1 cellular context compared by ENCODE assay signal in the genomic region with DNA sequence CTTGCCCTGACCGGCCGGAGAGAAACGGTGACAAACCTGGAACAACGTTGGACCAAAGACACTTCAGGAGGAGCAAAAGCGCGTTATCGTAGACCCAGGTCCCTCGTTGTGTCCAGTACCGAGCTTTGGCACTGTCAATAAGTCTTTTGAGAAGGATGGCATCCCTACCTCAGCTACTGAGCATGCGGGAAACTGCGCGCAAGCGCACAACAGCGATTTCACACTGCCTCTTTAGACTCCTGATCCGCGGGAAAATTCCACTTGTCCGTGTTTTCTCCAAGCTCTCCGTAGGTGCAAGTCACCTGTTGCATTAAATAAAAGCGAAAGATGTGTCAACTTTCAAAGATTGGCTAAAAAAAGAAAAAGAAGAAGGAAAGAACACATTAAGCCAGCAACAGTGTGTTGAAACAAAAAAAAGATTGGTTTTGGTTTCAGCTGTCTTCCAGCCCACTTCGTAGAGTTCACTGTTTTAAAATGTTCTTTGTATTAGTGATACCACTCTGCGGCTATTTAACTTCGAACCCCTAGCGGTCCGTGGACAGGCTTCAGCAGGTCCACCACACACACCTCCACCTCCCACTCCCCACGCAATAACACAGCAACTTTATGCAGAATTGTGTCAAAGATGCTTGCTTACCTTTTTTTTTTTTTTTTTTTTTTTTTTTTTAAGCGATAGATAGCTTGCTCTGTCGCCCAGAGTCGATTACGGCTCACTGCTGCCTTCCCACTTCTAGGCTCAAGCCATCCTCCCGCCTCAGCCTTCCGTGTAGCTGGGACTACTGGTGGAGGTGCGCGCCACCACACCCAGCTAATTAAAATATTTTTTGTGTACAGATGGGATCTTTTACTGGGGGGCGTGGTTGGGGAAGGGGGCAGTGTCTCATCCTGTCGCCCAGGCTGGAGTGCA.
TF ChIP-seq lines count a peak whose summit lies in the region.

A gene with protein sequence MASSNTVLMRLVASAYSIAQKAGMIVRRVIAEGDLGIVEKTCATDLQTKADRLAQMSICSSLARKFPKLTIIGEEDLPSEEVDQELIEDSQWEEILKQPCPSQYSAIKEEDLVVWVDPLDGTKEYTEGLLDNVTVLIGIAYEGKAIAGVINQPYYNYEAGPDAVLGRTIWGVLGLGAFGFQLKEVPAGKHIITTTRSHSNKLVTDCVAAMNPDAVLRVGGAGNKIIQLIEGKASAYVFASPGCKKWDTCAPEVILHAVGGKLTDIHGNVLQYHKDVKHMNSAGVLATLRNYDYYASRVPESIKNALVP (minus strand): TSS at position 139 of the 907 bp plus-strand sequence. CDS start 9,942 bp downstream, outside the sequence.

TF ChIP-seq in HepG2, 621 proteins besides CTCF, POLR2A, EP300 and RAD21 (continued from another document and continues in another):
- TF ChIP-seq, protein P1, sequence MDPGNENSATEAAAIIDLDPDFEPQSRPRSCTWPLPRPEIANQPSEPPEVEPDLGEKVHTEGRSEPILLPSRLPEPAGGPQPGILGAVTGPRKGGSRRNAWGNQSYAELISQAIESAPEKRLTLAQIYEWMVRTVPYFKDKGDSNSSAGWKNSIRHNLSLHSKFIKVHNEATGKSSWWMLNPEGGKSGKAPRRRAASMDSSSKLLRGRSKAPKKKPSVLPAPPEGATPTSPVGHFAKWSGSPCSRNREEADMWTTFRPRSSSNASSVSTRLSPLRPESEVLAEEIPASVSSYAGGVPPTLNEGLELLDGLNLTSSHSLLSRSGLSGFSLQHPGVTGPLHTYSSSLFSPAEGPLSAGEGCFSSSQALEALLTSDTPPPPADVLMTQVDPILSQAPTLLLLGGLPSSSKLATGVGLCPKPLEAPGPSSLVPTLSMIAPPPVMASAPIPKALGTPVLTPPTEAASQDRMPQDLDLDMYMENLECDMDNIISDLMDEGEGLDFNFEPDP (CRISPR knock-in tag; conservative IDR thresholded peaks at IDR 0.05), result no peak
- TF ChIP-seq ZNF256 (CRISPR knock-in tag; conservative IDR thresholded peaks at IDR 0.05) (no peak), NPAS2 (CRISPR knock-in tag; IDR thresholded peaks at IDR 0.05; ENCODE audit: borderline replicate concordance) (no peak), ATF7 (IDR thresholded peaks at IDR 0.05) (no peak), ATF7 (CRISPR knock-in tag; IDR thresholded peaks at IDR 0.05) (no peak), ZNF891 (CRISPR knock-in tag; IDR thresholded peaks at IDR 0.05) (no peak), ZNF547 (CRISPR knock-in tag; IDR thresholded peaks at IDR 0.05) (no peak), ZNF235 (CRISPR knock-in tag; IDR thresholded peaks at IDR 0.05; ENCODE audit: borderline replicate concordance) (no peak), HHEX (CRISPR knock-in tag; IDR thresholded peaks at IDR 0.05) (no peak), CCAR2 (optimal IDR thresholded peaks at IDR 0.05; ENCODE audit: low read depth, low read length) (no peak), IRX3 (CRISPR knock-in tag; IDR thresholded peaks at IDR 0.05; ENCODE audit: borderline replicate concordance, low read depth) (no peak), PCBP1 (IDR thresholded peaks at IDR 0.05; ENCODE audit: borderline replicate concordance, low read depth, low read length) (no peak), KDM2A (CRISPR knock-in tag; IDR thresholded peaks at IDR 0.05; ENCODE audit: borderline replicate concordance, low read depth) (peak; percentile 60; the same call in 1 of the 2 replicates), STAG1 (CRISPR knock-in tag; IDR thresholded peaks at IDR 0.05) (no peak), MXD4 (CRISPR knock-in tag; IDR thresholded peaks at IDR 0.05) (peak; percentile 46; the same call in 1 of the 2 replicates), ZNF331 (CRISPR knock-in tag; IDR thresholded peaks at IDR 0.05) (peak; percentile 89), CENPX (CRISPR knock-in tag; IDR thresholded peaks at IDR 0.05) (no peak), ZNF430 (CRISPR knock-in tag; IDR thresholded peaks at IDR 0.05) (peak; percentile 43; the same call in 1 of the 2 replicates), ZIK1 (CRISPR knock-in tag; IDR thresholded peaks at IDR 0.05; ENCODE audit: borderline replicate concordance, low read depth) (no peak), ZNF75D (CRISPR knock-in tag; IDR thresholded peaks at IDR 0.05; ENCODE audit: borderline replicate concordance) (no peak), GABPB1 (CRISPR knock-in tag; IDR thresholded peaks at IDR 0.05) (peak; percentile 70), KDM5B (CRISPR knock-in tag; IDR thresholded peaks at IDR 0.05; ENCODE audit: borderline replicate concordance) (no peak; the same call in 1 of the 2 replicates), FOXK2 (IDR thresholded peaks at IDR 0.05) (peak; percentile 46; the same call in 1 of the 2 replicates)
- TF ChIP-seq, protein P2, sequence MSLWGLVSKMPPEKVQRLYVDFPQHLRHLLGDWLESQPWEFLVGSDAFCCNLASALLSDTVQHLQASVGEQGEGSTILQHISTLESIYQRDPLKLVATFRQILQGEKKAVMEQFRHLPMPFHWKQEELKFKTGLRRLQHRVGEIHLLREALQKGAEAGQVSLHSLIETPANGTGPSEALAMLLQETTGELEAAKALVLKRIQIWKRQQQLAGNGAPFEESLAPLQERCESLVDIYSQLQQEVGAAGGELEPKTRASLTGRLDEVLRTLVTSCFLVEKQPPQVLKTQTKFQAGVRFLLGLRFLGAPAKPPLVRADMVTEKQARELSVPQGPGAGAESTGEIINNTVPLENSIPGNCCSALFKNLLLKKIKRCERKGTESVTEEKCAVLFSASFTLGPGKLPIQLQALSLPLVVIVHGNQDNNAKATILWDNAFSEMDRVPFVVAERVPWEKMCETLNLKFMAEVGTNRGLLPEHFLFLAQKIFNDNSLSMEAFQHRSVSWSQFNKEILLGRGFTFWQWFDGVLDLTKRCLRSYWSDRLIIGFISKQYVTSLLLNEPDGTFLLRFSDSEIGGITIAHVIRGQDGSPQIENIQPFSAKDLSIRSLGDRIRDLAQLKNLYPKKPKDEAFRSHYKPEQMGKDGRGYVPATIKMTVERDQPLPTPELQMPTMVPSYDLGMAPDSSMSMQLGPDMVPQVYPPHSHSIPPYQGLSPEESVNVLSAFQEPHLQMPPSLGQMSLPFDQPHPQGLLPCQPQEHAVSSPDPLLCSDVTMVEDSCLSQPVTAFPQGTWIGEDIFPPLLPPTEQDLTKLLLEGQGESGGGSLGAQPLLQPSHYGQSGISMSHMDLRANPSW (CRISPR knock-in tag; IDR thresholded peaks at IDR 0.05; ENCODE audit: borderline replicate concordance), result peak; percentile 77
- TF ChIP-seq, protein P3, sequence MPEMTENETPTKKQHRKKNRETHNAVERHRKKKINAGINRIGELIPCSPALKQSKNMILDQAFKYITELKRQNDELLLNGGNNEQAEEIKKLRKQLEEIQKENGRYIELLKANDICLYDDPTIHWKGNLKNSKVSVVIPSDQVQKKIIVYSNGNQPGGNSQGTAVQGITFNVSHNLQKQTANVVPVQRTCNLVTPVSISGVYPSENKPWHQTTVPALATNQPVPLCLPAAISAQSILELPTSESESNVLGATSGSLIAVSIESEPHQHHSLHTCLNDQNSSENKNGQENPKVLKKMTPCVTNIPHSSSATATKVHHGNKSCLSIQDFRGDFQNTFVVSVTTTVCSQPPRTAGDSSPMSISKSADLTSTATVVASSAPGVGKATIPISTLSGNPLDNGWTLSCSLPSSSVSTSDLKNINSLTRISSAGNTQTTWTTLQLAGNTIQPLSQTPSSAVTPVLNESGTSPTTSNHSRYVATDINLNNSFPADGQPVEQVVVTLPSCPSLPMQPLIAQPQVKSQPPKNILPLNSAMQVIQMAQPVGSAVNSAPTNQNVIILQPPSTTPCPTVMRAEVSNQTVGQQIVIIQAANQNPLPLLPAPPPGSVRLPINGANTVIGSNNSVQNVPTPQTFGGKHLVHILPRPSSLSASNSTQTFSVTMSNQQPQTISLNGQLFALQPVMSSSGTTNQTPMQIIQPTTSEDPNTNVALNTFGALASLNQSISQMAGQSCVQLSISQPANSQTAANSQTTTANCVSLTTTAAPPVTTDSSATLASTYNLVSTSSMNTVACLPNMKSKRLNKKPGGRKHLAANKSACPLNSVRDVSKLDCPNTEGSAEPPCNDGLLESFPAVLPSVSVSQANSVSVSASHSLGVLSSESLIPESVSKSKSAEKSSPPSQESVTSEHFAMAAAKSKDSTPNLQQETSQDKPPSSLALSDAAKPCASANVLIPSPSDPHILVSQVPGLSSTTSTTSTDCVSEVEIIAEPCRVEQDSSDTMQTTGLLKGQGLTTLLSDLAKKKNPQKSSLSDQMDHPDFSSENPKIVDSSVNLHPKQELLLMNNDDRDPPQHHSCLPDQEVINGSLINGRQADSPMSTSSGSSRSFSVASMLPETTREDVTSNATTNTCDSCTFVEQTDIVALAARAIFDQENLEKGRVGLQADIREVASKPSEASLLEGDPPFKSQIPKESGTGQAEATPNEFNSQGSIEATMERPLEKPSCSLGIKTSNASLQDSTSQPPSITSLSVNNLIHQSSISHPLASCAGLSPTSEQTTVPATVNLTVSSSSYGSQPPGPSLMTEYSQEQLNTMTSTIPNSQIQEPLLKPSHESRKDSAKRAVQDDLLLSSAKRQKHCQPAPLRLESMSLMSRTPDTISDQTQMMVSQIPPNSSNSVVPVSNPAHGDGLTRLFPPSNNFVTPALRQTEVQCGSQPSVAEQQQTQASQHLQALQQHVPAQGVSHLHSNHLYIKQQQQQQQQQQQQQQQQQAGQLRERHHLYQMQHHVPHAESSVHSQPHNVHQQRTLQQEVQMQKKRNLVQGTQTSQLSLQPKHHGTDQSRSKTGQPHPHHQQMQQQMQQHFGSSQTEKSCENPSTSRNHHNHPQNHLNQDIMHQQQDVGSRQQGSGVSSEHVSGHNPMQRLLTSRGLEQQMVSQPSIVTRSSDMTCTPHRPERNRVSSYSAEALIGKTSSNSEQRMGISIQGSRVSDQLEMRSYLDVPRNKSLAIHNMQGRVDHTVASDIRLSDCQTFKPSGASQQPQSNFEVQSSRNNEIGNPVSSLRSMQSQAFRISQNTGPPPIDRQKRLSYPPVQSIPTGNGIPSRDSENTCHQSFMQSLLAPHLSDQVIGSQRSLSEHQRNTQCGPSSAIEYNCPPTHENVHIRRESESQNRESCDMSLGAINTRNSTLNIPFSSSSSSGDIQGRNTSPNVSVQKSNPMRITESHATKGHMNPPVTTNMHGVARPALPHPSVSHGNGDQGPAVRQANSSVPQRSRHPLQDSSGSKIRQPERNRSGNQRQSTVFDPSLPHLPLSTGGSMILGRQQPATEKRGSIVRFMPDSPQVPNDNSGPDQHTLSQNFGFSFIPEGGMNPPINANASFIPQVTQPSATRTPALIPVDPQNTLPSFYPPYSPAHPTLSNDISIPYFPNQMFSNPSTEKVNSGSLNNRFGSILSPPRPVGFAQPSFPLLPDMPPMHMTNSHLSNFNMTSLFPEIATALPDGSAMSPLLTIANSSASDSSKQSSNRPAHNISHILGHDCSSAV (CRISPR knock-in tag; IDR thresholded peaks at IDR 0.05; ENCODE audit: borderline replicate concordance), result no peak
- TF ChIP-seq, protein P4, sequence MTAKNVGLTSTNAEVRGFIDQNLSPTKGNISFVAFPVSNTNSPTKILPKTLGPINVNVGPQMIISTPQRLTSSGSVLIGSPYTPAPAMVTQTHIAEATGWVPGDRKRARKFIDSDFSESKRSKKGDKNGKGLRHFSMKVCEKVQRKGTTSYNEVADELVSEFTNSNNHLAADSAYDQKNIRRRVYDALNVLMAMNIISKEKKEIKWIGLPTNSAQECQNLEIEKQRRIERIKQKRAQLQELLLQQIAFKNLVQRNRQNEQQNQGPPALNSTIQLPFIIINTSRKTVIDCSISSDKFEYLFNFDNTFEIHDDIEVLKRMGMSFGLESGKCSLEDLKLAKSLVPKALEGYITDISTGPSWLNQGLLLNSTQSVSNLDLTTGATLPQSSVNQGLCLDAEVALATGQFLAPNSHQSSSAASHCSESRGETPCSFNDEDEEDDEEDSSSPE (CRISPR knock-in tag; IDR thresholded peaks at IDR 0.05), result peak; percentile 59
- TF ChIP-seq, protein P5, sequence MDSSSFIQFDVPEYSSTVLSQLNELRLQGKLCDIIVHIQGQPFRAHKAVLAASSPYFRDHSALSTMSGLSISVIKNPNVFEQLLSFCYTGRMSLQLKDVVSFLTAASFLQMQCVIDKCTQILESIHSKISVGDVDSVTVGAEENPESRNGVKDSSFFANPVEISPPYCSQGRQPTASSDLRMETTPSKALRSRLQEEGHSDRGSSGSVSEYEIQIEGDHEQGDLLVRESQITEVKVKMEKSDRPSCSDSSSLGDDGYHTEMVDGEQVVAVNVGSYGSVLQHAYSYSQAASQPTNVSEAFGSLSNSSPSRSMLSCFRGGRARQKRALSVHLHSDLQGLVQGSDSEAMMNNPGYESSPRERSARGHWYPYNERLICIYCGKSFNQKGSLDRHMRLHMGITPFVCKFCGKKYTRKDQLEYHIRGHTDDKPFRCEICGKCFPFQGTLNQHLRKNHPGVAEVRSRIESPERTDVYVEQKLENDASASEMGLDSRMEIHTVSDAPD (CRISPR knock-in tag; IDR thresholded peaks at IDR 0.05), result no peak; the same call in 1 of the 2 replicates
- TF ChIP-seq, protein P6, sequence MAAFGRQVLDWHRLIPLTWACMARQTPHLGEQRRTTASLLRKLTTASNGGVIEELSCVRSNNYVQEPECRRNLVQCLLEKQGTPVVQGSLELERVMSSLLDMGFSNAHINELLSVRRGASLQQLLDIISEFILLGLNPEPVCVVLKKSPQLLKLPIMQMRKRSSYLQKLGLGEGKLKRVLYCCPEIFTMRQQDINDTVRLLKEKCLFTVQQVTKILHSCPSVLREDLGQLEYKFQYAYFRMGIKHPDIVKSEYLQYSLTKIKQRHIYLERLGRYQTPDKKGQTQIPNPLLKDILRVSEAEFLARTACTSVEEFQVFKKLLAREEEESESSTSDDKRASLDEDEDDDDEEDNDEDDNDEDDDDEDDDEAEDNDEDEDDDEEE (CRISPR knock-in tag; IDR thresholded peaks at IDR 0.05), result 0 out of 2 replicates have a peak, but pooled peaks have one; percentile 31
- TF ChIP-seq, protein P7, sequence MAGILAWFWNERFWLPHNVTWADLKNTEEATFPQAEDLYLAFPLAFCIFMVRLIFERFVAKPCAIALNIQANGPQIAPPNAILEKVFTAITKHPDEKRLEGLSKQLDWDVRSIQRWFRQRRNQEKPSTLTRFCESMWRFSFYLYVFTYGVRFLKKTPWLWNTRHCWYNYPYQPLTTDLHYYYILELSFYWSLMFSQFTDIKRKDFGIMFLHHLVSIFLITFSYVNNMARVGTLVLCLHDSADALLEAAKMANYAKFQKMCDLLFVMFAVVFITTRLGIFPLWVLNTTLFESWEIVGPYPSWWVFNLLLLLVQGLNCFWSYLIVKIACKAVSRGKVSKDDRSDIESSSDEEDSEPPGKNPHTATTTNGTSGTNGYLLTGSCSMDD (CRISPR knock-in tag; IDR thresholded peaks at IDR 0.05), result no peak
- TF ChIP-seq, protein P8, sequence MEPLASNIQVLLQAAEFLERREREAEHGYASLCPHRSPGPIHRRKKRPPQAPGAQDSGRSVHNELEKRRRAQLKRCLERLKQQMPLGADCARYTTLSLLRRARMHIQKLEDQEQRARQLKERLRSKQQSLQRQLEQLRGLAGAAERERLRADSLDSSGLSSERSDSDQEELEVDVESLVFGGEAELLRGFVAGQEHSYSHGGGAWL (CRISPR knock-in tag; IDR thresholded peaks at IDR 0.05), result no peak
- TF ChIP-seq, protein P9, sequence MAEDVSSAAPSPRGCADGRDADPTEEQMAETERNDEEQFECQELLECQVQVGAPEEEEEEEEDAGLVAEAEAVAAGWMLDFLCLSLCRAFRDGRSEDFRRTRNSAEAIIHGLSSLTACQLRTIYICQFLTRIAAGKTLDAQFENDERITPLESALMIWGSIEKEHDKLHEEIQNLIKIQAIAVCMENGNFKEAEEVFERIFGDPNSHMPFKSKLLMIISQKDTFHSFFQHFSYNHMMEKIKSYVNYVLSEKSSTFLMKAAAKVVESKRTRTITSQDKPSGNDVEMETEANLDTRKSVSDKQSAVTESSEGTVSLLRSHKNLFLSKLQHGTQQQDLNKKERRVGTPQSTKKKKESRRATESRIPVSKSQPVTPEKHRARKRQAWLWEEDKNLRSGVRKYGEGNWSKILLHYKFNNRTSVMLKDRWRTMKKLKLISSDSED (CRISPR knock-in tag; IDR thresholded peaks at IDR 0.05), result no peak
- TF ChIP-seq, protein P10, sequence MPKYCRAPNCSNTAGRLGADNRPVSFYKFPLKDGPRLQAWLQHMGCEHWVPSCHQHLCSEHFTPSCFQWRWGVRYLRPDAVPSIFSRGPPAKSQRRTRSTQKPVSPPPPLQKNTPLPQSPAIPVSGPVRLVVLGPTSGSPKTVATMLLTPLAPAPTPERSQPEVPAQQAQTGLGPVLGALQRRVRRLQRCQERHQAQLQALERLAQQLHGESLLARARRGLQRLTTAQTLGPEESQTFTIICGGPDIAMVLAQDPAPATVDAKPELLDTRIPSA (CRISPR knock-in tag; IDR thresholded peaks at IDR 0.05; ENCODE audit: borderline replicate concordance), result no peak
